38 cellular contexts compared by ENCODE assay signal in genomic region chr9:84070590-84070989, GRCh38.
"Had no signal": no experiment of that assay in that cellular context is flagged by ENCODE, and none has a peak within 500 bp of the region (broad histone marks: within the 10 kb centered on the region; RNA-seq: fewer than 3 reads in every experiment).

No MANE protein-coding gene starts in this region.

- H3K9me3 ChIP-seq: MG63 had no signal

- H3K27me3 ChIP-seq: cardiac muscle cell, MG63 had no signal

- H3K4me3 Mint-ChIP-seq: activated CD4-positive, alpha-beta memory T cell treated with anti-CD3 and anti-CD28 coated beads, Interleukin-2, amount 10 ng/mL, durations not matched to agents 7 days and 5 days; activated CD8-positive, alpha-beta memory T cell treated with anti-CD3 and anti-CD28 coated beads, Interleukin-2, amount 10 ng/mL, durations not matched to agents 7 days and 5 days; activated naive CD8-positive, alpha-beta T cell treated with anti-CD3 and anti-CD28 coated beads for 36 hours; activated T-cell treated with anti-CD3 and anti-CD28 coated beads, Interleukin-2, amount 50 U/mL, for 72 hours; activated T-helper 17 cell treated with anti-CD3 and anti-CD28 coated beads, Interleukin-2, amount 50 U/mL, for 72 hours; central memory CD8-positive, alpha-beta T cell; T-helper 1 cell treated with Interleukin-12 subunit alpha and Interleukin-12 subunit beta and Interleukin-4 antibody, amounts not matched to agents 30 μg/mL and 1 μg/mL, for 36 hours; T-helper 2 cell treated with Interferon-gamma antibody and Interleukin-4, amounts not matched to agents 5 μg/mL and 100 μg/mL, for 36 hours had no signal

- H3K27me3 Mint-ChIP-seq: activated CD8-positive, alpha-beta memory T cell treated with anti-CD3 and anti-CD28 coated beads, Interleukin-2, amount 10 ng/mL, durations not matched to agents 7 days and 5 days; activated naive CD8-positive, alpha-beta T cell treated with anti-CD3 and anti-CD28 coated beads for 36 hours; activated T-helper 17 cell treated with anti-CD3 and anti-CD28 coated beads, Interleukin-2, amount 50 U/mL, for 72 hours had no signal

- H3K27ac ChIP-seq: cardiac muscle cell, PC-9, SK-N-MC, WERI-Rb-1 had no signal

- H3K36me3 ChIP-seq: cardiac muscle cell, MG63, WERI-Rb-1 had no signal

- H3K4me3 ChIP-seq: cardiac muscle cell, MG63, PC-9, SK-N-MC had no signal

- H3K4me1 Mint-ChIP-seq: activated CD4-positive, alpha-beta memory T cell treated with anti-CD3 and anti-CD28 coated beads, Interleukin-2, amount 10 ng/mL, durations not matched to agents 7 days and 5 days; activated CD8-positive, alpha-beta memory T cell treated with anti-CD3 and anti-CD28 coated beads, Interleukin-2, amount 10 ng/mL, durations not matched to agents 7 days and 5 days; activated naive CD8-positive, alpha-beta T cell treated with anti-CD3 and anti-CD28 coated beads for 36 hours; activated T-helper 17 cell treated with anti-CD3 and anti-CD28 coated beads, Interleukin-2, amount 50 U/mL, for 72 hours; central memory CD8-positive, alpha-beta T cell had no signal

- H3K4me2 ChIP-seq: PC-9 had no signal

- H3K27ac Mint-ChIP-seq: activated CD4-positive, alpha-beta memory T cell treated with anti-CD3 and anti-CD28 coated beads, Interleukin-2, amount 10 ng/mL, durations not matched to agents 7 days and 5 days; activated CD8-positive, alpha-beta memory T cell treated with anti-CD3 and anti-CD28 coated beads, Interleukin-2, amount 10 ng/mL, durations not matched to agents 7 days and 5 days; activated naive CD8-positive, alpha-beta T cell treated with anti-CD3 and anti-CD28 coated beads for 36 hours; activated T-cell treated with anti-CD3 and anti-CD28 coated beads, Interleukin-2, amount 50 U/mL, for 72 hours; activated T-helper 17 cell treated with anti-CD3 and anti-CD28 coated beads, Interleukin-2, amount 50 U/mL, for 72 hours; T-helper 1 cell treated with Interleukin-12 subunit alpha and Interleukin-12 subunit beta and Interleukin-4 antibody, amounts not matched to agents 30 μg/mL and 1 μg/mL, for 36 hours; T-helper 2 cell treated with Interferon-gamma antibody and Interleukin-4, amounts not matched to agents 5 μg/mL and 100 μg/mL, for 36 hours had no signal

- H2AFZ ChIP-seq: PC-9 had no signal

- DNase-seq: activated CD4-positive, alpha-beta memory T cell treated with anti-CD3 and anti-CD28 coated beads, Interleukin-2, amount 10 ng/mL, durations not matched to agents 7 days and 5 days; activated CD4-positive, alpha-beta T cell treated with anti-CD3 and anti-CD28 coated beads for 1 hour; activated CD4-positive, alpha-beta T cell treated with anti-CD3 and anti-CD28 coated beads for 48 hours; activated CD4-positive, CD25-positive, alpha-beta regulatory T cell; activated CD8-positive, alpha-beta memory T cell treated with anti-CD3 and anti-CD28 coated beads for 24 hours; activated CD8-positive, alpha-beta memory T cell treated with anti-CD3 and anti-CD28 coated beads, Interleukin-2, amount 10 ng/mL, durations not matched to agents 7 days and 5 days; activated CD8-positive, alpha-beta memory T cell treated with anti-CD3 and anti-CD28 coated beads, Interleukin-2, amount 50 U/mL, for 48 hours; activated effector memory CD4-positive, alpha-beta T cell treated with anti-CD3 and anti-CD28 coated beads, Interleukin-2, amount 50 U/mL, for 16 hours; activated naive CD4-positive, alpha-beta T cell; activated naive CD4-positive, alpha-beta T cell treated with anti-CD3 and anti-CD28 coated beads, Interleukin-2, amount 50 U/mL, for 16 hours; activated naive CD8-positive, alpha-beta T cell treated with anti-CD3 and anti-CD28 coated beads for 36 hours; activated T-cell treated with anti-CD3 and anti-CD28 coated beads, Interleukin-2, amount 50 U/mL, for 72 hours; amniotic stem cell; aorta; Kasumi-1; KG1; MG63; MV-4-11; NCI-H1092; NCI-H1417; NCI-H146; NCI-H187; NCI-H2029 treated with DMSO at 0.1 percent for 48 hours; NCI-H2107; NCI-H226; NCI-H446 treated with DMSO at 0.1 percent for 48 hours; NCI-H524; NCI-H69; NK-92 treated with Interleukin-12 subunit alpha and Interleukin-12 subunit beta, amount 100 ng/mL, for 24 hours; PC-9; Right ventricle myocardium superior; WERI-Rb-1 had no signal

- H3K9me3 Mint-ChIP-seq: activated CD4-positive, alpha-beta memory T cell treated with anti-CD3 and anti-CD28 coated beads, Interleukin-2, amount 10 ng/mL, durations not matched to agents 7 days and 5 days; activated naive CD8-positive, alpha-beta T cell treated with anti-CD3 and anti-CD28 coated beads for 36 hours; activated T-cell treated with anti-CD3 and anti-CD28 coated beads, Interleukin-2, amount 50 U/mL, for 72 hours; activated T-helper 17 cell treated with anti-CD3 and anti-CD28 coated beads, Interleukin-2, amount 50 U/mL, for 72 hours; central memory CD8-positive, alpha-beta T cell; T-helper 1 cell treated with Interleukin-12 subunit alpha and Interleukin-12 subunit beta and Interleukin-4 antibody, amounts not matched to agents 30 μg/mL and 1 μg/mL, for 36 hours; T-helper 2 cell treated with Interferon-gamma antibody and Interleukin-4, amounts not matched to agents 5 μg/mL and 100 μg/mL, for 36 hours had no signal

- ATAC-seq: activated CD8-positive, alpha-beta memory T cell treated with anti-CD3 and anti-CD28 coated beads, Interleukin-2, amount 10 ng/mL, durations not matched to agents 7 days and 5 days; activated T-cell treated with anti-CD3 and anti-CD28 coated beads, Interleukin-2, amount 50 U/mL, for 72 hours; activated T-helper 17 cell treated with anti-CD3 and anti-CD28 coated beads, Interleukin-2, amount 50 U/mL, for 72 hours had no signal

- H3K36me3 Mint-ChIP-seq: activated CD8-positive, alpha-beta memory T cell treated with anti-CD3 and anti-CD28 coated beads, Interleukin-2, amount 10 ng/mL, durations not matched to agents 7 days and 5 days; activated naive CD8-positive, alpha-beta T cell treated with anti-CD3 and anti-CD28 coated beads for 36 hours had no signal
